ENCODE assay signal across 8 cellular contexts in genomic region chr7:27129729-27130539, GRCh38. TPM values are rescaled to one million over a fixed set of nuclear protein-coding genes. Genes with fewer than 3 reads are reported as not detected.
DNase-seq lines count a peak whose midpoint lies in the region; TF ChIP-seq lines count a peak whose summit lies in the region.

No MANE protein-coding gene starts in this region.

- no peaks in the 10 kb centered on the region for H3K79me1 ChIP-seq in neuronal stem cell (ENCODE audit: low read depth, low read length)

- intact Hi-C loops in esophagus squamous epithelium (cut with DNase I): no loop called here

- H2BK12ac ChIP-seq in neuronal stem cell (ENCODE audit: low read length): no peak overlapping the region

- H3K4me3 Mint-ChIP-seq in endodermal cell: no peak overlapping the region
- no peak overlapping the region for H3K4me3 Mint-ChIP-seq in activated CD4-positive, alpha-beta memory T cell treated with anti-CD3 and anti-CD28 coated beads, Interleukin-2, amount 10 ng/mL, durations not matched to agents 7 days and 5 days

- peak overlapping the region; percentile 54 for H3K4me2 ChIP-seq in neuronal stem cell (ENCODE audit: insufficient read depth, low read length, poor library complexity, severe bottlenecking)

- H2BK15ac ChIP-seq in neuronal stem cell (ENCODE audit: low read length): no peak overlapping the region

- H3K4me3 ChIP-seq in esophagus squamous epithelium: peak overlapping the region; percentile 68 to 97 (median 82)
- H3K4me3 ChIP-seq in neuronal stem cell (ENCODE audit: low read length in 2 of 2): no peak overlapping the region
- no peak overlapping the region for H3K4me3 ChIP-seq in endodermal cell (ENCODE audit: low read length)

- no peak overlapping the region for H2BK120ac ChIP-seq in neuronal stem cell (ENCODE audit: low read depth, low read length)

- no peaks in the 10 kb centered on the region for H3K27me3 ChIP-seq in esophagus squamous epithelium
- H3K27me3 ChIP-seq in neuronal stem cell (ENCODE audit: control insufficient read depth in 3 of 3, insufficient read depth in 3 of 3, low read depth in 1 of 3, low read length in 3 of 3): peaks cover 23 to 100% (median 93%) of the 10 kb centered on the region in 3 experiments
- H3K27me3 ChIP-seq in endodermal cell (ENCODE audit: control insufficient read depth, insufficient read depth, low read length, poor library complexity, severe bottlenecking): peaks cover 99% of the 10 kb centered on the region

- H3K4ac ChIP-seq in neuronal stem cell (ENCODE audit: low read length): no peak overlapping the region

- H2AFZ ChIP-seq in neuronal stem cell (ENCODE audit: low read length): peak overlapping the region; percentile 98

- H3K23ac ChIP-seq in neuronal stem cell (ENCODE audit: low read depth, low read length, poor library complexity): no peak overlapping the region

- TF ChIP-seq CTCF in esophagus squamous epithelium (IDR thresholded peaks at IDR 0.05): peak in 3 of 6 experiments; percentile 17 to 38 (median 28)
- no peak for TF ChIP-seq CTCF in endodermal cell (conservative IDR thresholded peaks at IDR 0.05)

- POLR2A ChIA-PET in activated CD4-positive, alpha-beta memory T cell treated with anti-CD3 and anti-CD28 coated beads, Interleukin-2, amount 10 ng/mL, durations not matched to agents 7 days and 5 days (lab: Charles Lee): no interaction called here

- no peaks in the 10 kb centered on the region for H3K36me3 Mint-ChIP-seq in endodermal cell (ENCODE audit: low read depth)
- H3K36me3 Mint-ChIP-seq in activated CD4-positive, alpha-beta memory T cell treated with anti-CD3 and anti-CD28 coated beads, Interleukin-2, amount 10 ng/mL, durations not matched to agents 7 days and 5 days (ENCODE audit: low read depth): no peaks in the 10 kb centered on the region

- H3K9ac ChIP-seq in neuronal stem cell (ENCODE audit: low read depth, low read length, poor library complexity): no peak overlapping the region
- no peak overlapping the region for H3K9ac ChIP-seq in endodermal cell (ENCODE audit: extremely low read depth, low read length, poor library complexity, severe bottlenecking)

- H2AK5ac ChIP-seq in neuronal stem cell (ENCODE audit: low read depth, low read length): no peak overlapping the region

- WGBS in esophagus squamous epithelium, 2 donors: 22 to 25% methylated on average over 4 to 14 of the region's 72 CpGs
- WGBS in neuronal stem cell (ENCODE audit: extremely low coverage in 2 of 2, insufficient read length in 2 of 2, insufficient replicate concordance in 1 of 2), 2 donors: no CpG with 5 or more reads among the region's 72 CpGs
- 3 to 4% methylated on average over 20 to 72 of the region's 72 CpGs for WGBS in endodermal cell (ENCODE audit: insufficient coverage in 1 of 2, insufficient read length in 1 of 2), 2 experiments

- no peak overlapping the region for H3K18ac ChIP-seq in neuronal stem cell (ENCODE audit: low read length)

- no peaks in the 10 kb centered on the region for H3K9me3 Mint-ChIP-seq in endodermal cell
- H3K9me3 Mint-ChIP-seq in activated CD4-positive, alpha-beta memory T cell treated with anti-CD3 and anti-CD28 coated beads, Interleukin-2, amount 10 ng/mL, durations not matched to agents 7 days and 5 days: no peaks in the 10 kb centered on the region

- H3K27ac Mint-ChIP-seq in endodermal cell: no peak overlapping the region
- H3K27ac Mint-ChIP-seq in activated CD4-positive, alpha-beta memory T cell treated with anti-CD3 and anti-CD28 coated beads, Interleukin-2, amount 10 ng/mL, durations not matched to agents 7 days and 5 days: no peak overlapping the region

- H3K36me3 ChIP-seq in esophagus squamous epithelium (no peaks in the 10 kb centered on the region), neuronal stem cell (replicated peaks in 1 of 2; ENCODE audit: control insufficient read depth in 2 of 2, insufficient read depth in 2 of 2, low read length in 2 of 2) (no peaks in the 10 kb centered on the region), endodermal cell (ENCODE audit: control insufficient read depth, insufficient read depth, low read length) (no peaks in the 10 kb centered on the region)

- H3K9me3 ChIP-seq in esophagus squamous epithelium (no peaks in the 10 kb centered on the region), neuronal stem cell (replicated peaks in 1 of 2; ENCODE audit: control insufficient read depth in 2 of 2, insufficient read depth in 1 of 2, low read depth in 1 of 2, low read length in 2 of 2) (peaks cover 0 to 8% of the 10 kb centered on the region in 2 donors), endodermal cell (ENCODE audit: control insufficient read depth, low read length) (peaks cover 10% of the 10 kb centered on the region)

- H3K14ac ChIP-seq in neuronal stem cell (ENCODE audit: low read length): no peak overlapping the region

- H4K91ac ChIP-seq in neuronal stem cell (ENCODE audit: low read depth, low read length, poor library complexity): no peak overlapping the region

- H3K27ac ChIP-seq in esophagus squamous epithelium (peak overlapping the region; percentile 96 to 99 (median 96)), neuronal stem cell (replicated peaks; ENCODE audit: low read length) (no peak overlapping the region), endodermal cell (ENCODE audit: low read depth, low read length) (no peak overlapping the region)

- no peak overlapping the region for H4K8ac ChIP-seq in neuronal stem cell (ENCODE audit: low read depth, low read length)

- H2BK5ac ChIP-seq in neuronal stem cell (ENCODE audit: low read length): no peak overlapping the region

- peaks cover 6 to 81% (median 46%) of the 10 kb centered on the region in 3 donors for H3K4me1 ChIP-seq in esophagus squamous epithelium
- H3K4me1 ChIP-seq in neuronal stem cell (ENCODE audit: control insufficient read depth in 2 of 2, insufficient read depth in 1 of 2, low read depth in 1 of 2, low read length in 2 of 2): peaks cover 0 to 3% of the 10 kb centered on the region in 2 donors
- H3K4me1 ChIP-seq in endodermal cell (ENCODE audit: control insufficient read depth, insufficient read depth, low read length): no peaks in the 10 kb centered on the region

- H3K27me3 Mint-ChIP-seq in endodermal cell (ENCODE audit: insufficient read depth): peaks cover 97% of the 10 kb centered on the region
- H3K27me3 Mint-ChIP-seq in activated CD4-positive, alpha-beta memory T cell treated with anti-CD3 and anti-CD28 coated beads, Interleukin-2, amount 10 ng/mL, durations not matched to agents 7 days and 5 days: peaks cover 55% of the 10 kb centered on the region

- CTCF ChIA-PET in activated CD4-positive, alpha-beta memory T cell treated with anti-CD3 and anti-CD28 coated beads, Interleukin-2, amount 10 ng/mL, durations not matched to agents 7 days and 5 days (lab: Charles Lee): no interaction called here

- H3K4me1 Mint-ChIP-seq in endodermal cell: no peaks in the 10 kb centered on the region
- peaks cover 12% of the 10 kb centered on the region for H3K4me1 Mint-ChIP-seq in activated CD4-positive, alpha-beta memory T cell treated with anti-CD3 and anti-CD28 coated beads, Interleukin-2, amount 10 ng/mL, durations not matched to agents 7 days and 5 days

- DNase-seq in COLO668 (lab: John Stamatoyannopoulos, UW; ENCODE audit: unreplicated experiment) (peak; percentile 85), NCI-H69 (lab: John Stamatoyannopoulos, UW) (peak; percentile 95), esophagus squamous epithelium (lab: John Stamatoyannopoulos, UW) (no peak), neuronal stem cell (ENCODE audit: low spot score) (no peak), endodermal cell (no peak), NCI-H2227 treated with DMSO at 0.1 percent for 48 hours (lab: John Stamatoyannopoulos, UW) (no peak), C1 segment of cervical spinal cord (lab: John Stamatoyannopoulos, UW) (no peak)
- DNase-seq in activated CD4-positive, alpha-beta memory T cell treated with anti-CD3 and anti-CD28 coated beads, Interleukin-2, amount 10 ng/mL, durations not matched to agents 7 days and 5 days: no peak

- TF ChIP-seq POLR2A in esophagus squamous epithelium (IDR thresholded peaks at IDR 0.05): no peak

RNA-seq across cellular contexts. Expression of gene HOXA4, which starts 0.6 kb away (rescaled TPM):
- 1 to 10 TPM; 2.9 to 6.7 (median 4.1) TPM for total RNA-seq in esophagus squamous epithelium
- not detected for polyA plus RNA-seq in neuronal stem cell (2013, experiment 1 of 2)
- not detected for polyA plus RNA-seq in neuronal stem cell (2013, experiment 2 of 2)
- not detected for total RNA-seq in endodermal cell
- polyA plus RNA-seq in endodermal cell (2013, experiment 1 of 2): 5.4 TPM
- polyA plus RNA-seq in endodermal cell (2013, experiment 2 of 2): 2.2 TPM
- under 1 TPM in 1 of 2 experiments, not detected in 1; 0.15 TPM for total RNA-seq in activated CD4-positive, alpha-beta memory T cell treated with anti-CD3 and anti-CD28 coated beads, Interleukin-2, amount 10 ng/mL, durations not matched to agents 7 days and 5 days

RNA-seq across cellular contexts. Expression of gene HOXA5, which starts 13.5 kb away (rescaled TPM):
- 1 to 10 TPM; 3.6 to 8.2 (median 6.8) TPM for total RNA-seq in esophagus squamous epithelium
- polyA plus RNA-seq in neuronal stem cell (2013, experiment 1 of 2): not detected
- polyA plus RNA-seq in neuronal stem cell (2013, experiment 2 of 2): not detected
- total RNA-seq in endodermal cell: not detected
- 11.4 TPM for polyA plus RNA-seq in endodermal cell (2013, experiment 1 of 2)
- 5.3 TPM for polyA plus RNA-seq in endodermal cell (2013, experiment 2 of 2)
- not detected for total RNA-seq in activated CD4-positive, alpha-beta memory T cell treated with anti-CD3 and anti-CD28 coated beads, Interleukin-2, amount 10 ng/mL, durations not matched to agents 7 days and 5 days

RNA-seq across cellular contexts. Expression of gene HOXA6, which starts 17.6 kb away (rescaled TPM):
- total RNA-seq in esophagus squamous epithelium (1 to 10 TPM in 1 of 4 donors, under 1 TPM in 1, not detected in 2; 0.26 to 1.3 TPM), endodermal cell (not detected)
- not detected for polyA plus RNA-seq in neuronal stem cell (2013, experiment 1 of 2)
- not detected for polyA plus RNA-seq in neuronal stem cell (2013, experiment 2 of 2)
- 8.6 TPM for polyA plus RNA-seq in endodermal cell (2013, experiment 1 of 2)
- 5.5 TPM for polyA plus RNA-seq in endodermal cell (2013, experiment 2 of 2)
- total RNA-seq in activated CD4-positive, alpha-beta memory T cell treated with anti-CD3 and anti-CD28 coated beads, Interleukin-2, amount 10 ng/mL, durations not matched to agents 7 days and 5 days: not detected

RNA-seq across cellular contexts. Expression of gene HOXA3, which starts 22.4 kb away (rescaled TPM):
- 1 to 10 TPM; 3.6 to 8.7 (median 6.6) TPM for total RNA-seq in esophagus squamous epithelium
- not detected for polyA plus RNA-seq in neuronal stem cell (2013, experiment 1 of 2)
- polyA plus RNA-seq in neuronal stem cell (2013, experiment 2 of 2): not detected
- total RNA-seq in endodermal cell: not detected
- polyA plus RNA-seq in endodermal cell (2013, experiment 1 of 2): 19.4 TPM
- 15.9 TPM for polyA plus RNA-seq in endodermal cell (2013, experiment 2 of 2)
- not detected for total RNA-seq in activated CD4-positive, alpha-beta memory T cell treated with anti-CD3 and anti-CD28 coated beads, Interleukin-2, amount 10 ng/mL, durations not matched to agents 7 days and 5 days

RNA-seq across cellular contexts. Expression of gene HOXA7, which starts 26.5 kb away (rescaled TPM):
- total RNA-seq in esophagus squamous epithelium (under 1 TPM; 0.23 to 0.76 (median 0.48) TPM), endodermal cell (not detected)
- polyA plus RNA-seq in neuronal stem cell (2013, experiment 1 of 2): not detected
- polyA plus RNA-seq in neuronal stem cell (2013, experiment 2 of 2): not detected
- polyA plus RNA-seq in endodermal cell (2013, experiment 1 of 2): 7.1 TPM
- 2.9 TPM for polyA plus RNA-seq in endodermal cell (2013, experiment 2 of 2)
- not detected for total RNA-seq in activated CD4-positive, alpha-beta memory T cell treated with anti-CD3 and anti-CD28 coated beads, Interleukin-2, amount 10 ng/mL, durations not matched to agents 7 days and 5 days

Comparison
In these comparisons a context has a peak if more than half of its experiments do, and no peak if none do; other contexts are left out.
1. DNase-seq: peak in COLO668 (single experiment) and NCI-H69 (single experiment); none in esophagus squamous epithelium (single experiment), neuronal stem cell (single experiment), endodermal cell (single experiment), NCI-H2227 treated with DMSO at 0.1 percent for 48 hours (single experiment), C1 segment of cervical spinal cord (0 of 14) and activated CD4-positive, alpha-beta memory T cell treated with anti-CD3 and anti-CD28 coated beads, Interleukin-2, amount 10 ng/mL, durations not matched to agents 7 days and 5 days (single experiment).
2. H3K27ac ChIP-seq: peak in esophagus squamous epithelium (4 of 4); none in neuronal stem cell (single experiment) and endodermal cell (single experiment).
3. H3K4me3 ChIP-seq: peak in esophagus squamous epithelium (4 of 4); none in neuronal stem cell (0 of 2) and endodermal cell (single experiment).
4. RNA of gene HOXA5, which starts 13.5 kb away (total RNA-seq): 3.6 to 8.2 TPM in esophagus squamous epithelium; not detected in endodermal cell and not detected in activated CD4-positive, alpha-beta memory T cell treated with anti-CD3 and anti-CD28 coated beads, Interleukin-2, amount 10 ng/mL, durations not matched to agents 7 days and 5 days; every median in the first group is over 4 times any median in the second.